16 cellular contexts compared by ENCODE assay signal in the genomic region with DNA sequence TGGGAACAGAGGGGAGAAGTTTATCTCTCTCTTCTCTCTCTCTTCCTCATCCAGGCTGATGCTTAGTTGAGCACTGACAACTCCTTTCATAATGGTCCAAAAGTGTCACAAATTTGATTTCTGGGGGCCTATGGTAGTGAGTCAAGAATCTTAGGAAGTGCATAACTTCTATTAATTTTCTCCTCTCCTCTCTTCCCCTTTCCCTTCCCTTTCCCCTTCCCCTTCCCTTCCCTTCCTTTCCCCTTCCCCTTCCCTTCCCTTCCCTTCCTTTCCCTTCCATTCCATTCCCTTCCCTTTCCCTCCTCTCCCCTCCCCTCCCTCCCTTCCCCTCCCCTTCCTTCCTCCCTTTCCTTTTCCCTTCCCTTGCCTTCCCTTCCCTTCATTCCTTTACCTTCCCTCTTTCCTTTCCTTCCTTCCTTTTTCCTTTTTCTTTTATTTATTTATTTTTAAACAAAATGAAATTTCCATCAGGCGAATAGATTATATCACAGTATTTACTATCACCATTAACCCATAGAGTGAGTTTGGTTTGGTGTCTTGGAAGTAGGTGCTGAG.
"Had no signal": no experiment of that assay in that cellular context is flagged by ENCODE, and none has a peak within 500 bp of the region (broad histone marks: within the 10 kb centered on the region; RNA-seq: fewer than 3 reads in every experiment).

No MANE protein-coding gene starts in this region.

- H3K36me3 Mint-ChIP-seq: naive thymus-derived CD8-positive, alpha-beta T cell had no signal

- H3K4me1 Mint-ChIP-seq: naive thymus-derived CD8-positive, alpha-beta T cell had no signal

- ATAC-seq: gastroesophageal sphincter; left lobe of liver; mucosa of descending colon; naive thymus-derived CD8-positive, alpha-beta T cell had no signal

- H3K9me3 ChIP-seq: gastroesophageal sphincter, mucosa of descending colon, neutrophil, sigmoid colon, stomach, thoracic aorta had no signal

- H3K4me3 Mint-ChIP-seq: naive thymus-derived CD8-positive, alpha-beta T cell had no signal

- H3K27ac Mint-ChIP-seq: naive thymus-derived CD8-positive, alpha-beta T cell had no signal

- H3K36me3 ChIP-seq: gastroesophageal sphincter, neutrophil, sigmoid colon, stomach, thoracic aorta had no signal

- H3K27me3 ChIP-seq: gastroesophageal sphincter, neutrophil, sigmoid colon, stomach had no signal

- H3K27ac ChIP-seq: gastroesophageal sphincter, neutrophil, sigmoid colon, thoracic aorta had no signal

- H3K4me3 ChIP-seq: coronary artery, gastroesophageal sphincter, mucosa of descending colon, sigmoid colon, stomach, thoracic aorta had no signal

- DNase-seq: effector CD4-positive, alpha-beta T cell; glutamatergic neuron; islet precursor cell; mucosa of descending colon; naive thymus-derived CD8-positive, alpha-beta T cell; sigmoid colon; small intestine; stimulated activated CD4-positive, alpha-beta T cell treated with anti-CD3 and anti-CD28 coated beads, Interleukin-12 subunit alpha, Interleukin-12 subunit beta, amount 100 ng/mL, for 4 hours; stimulated activated naive CD4-positive, alpha-beta T cell; stomach; trophoblast cell had no signal
